In the genomic region with DNA sequence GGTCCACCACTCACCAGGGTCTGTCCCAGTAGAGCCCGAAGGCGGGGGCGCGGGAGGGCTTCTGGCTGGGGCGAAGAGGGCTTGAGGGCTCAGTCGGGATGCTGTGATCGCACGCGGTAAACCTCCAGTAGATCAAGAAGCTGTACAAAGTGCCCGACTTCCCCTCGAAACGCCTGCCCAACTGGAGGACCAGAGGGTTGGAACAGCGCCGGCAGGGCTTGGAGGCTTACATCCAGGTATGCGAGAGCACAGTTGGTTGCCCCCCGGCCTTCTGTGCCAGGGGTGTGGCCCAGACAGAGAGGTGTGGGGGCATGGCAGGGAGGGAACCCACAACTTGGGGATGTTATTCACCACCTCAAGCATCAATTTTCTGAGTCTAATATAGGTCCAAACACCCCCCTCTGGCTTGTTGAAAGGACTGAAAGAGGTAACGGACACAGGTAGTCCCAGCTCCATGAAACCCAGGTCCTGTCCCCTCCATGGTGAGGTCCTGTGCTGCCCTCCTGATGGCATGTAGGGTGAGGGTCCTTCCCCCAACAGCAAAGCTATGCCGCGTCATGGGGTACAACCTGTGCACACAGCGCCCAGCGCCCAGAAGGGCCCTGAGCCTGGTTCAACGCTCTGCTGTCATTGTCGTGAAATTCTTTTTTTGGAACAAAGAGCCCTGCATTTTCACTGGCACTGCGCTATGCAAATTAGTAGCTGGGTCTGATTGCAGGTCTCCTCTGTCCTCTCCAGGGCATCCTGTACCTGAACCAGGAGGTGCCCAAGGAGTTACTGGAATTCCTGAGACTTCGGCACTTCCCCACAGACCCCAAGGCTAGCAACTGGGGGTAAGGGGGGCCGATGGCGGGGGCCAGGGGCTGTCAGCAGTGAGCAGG, we compare ENCODE assay signal across 1 cellular context.
TF ChIP-seq lines count a peak whose summit lies in the region.

No MANE protein-coding gene starts in this region.

TF ChIP-seq in HepG2, 621 proteins besides CTCF, POLR2A, EP300 and RAD21:
- TF ChIP-seq POGZ (CRISPR knock-in tag; IDR thresholded peaks at IDR 0.05) (no peak), THYN1 (CRISPR knock-in tag; IDR thresholded peaks at IDR 0.05; ENCODE audit: borderline replicate concordance, low read depth) (no peak), ZFAT (CRISPR knock-in tag; conservative IDR thresholded peaks at IDR 0.05) (no peak), JARID2 (CRISPR knock-in tag; IDR thresholded peaks at IDR 0.05; ENCODE audit: insufficient replicate concordance) (no peak), PHF21A (CRISPR knock-in tag; IDR thresholded peaks at IDR 0.05) (no peak), ZNF670 (CRISPR knock-in tag; IDR thresholded peaks at IDR 0.05; ENCODE audit: borderline replicate concordance) (no peak), HDAC6 (IDR thresholded peaks at IDR 0.05; ENCODE audit: low read depth, low read length) (no peak), BHLHE40 (IDR thresholded peaks at IDR 0.05; ENCODE audit: low read length) (no peak), PRPF4 (IDR thresholded peaks at IDR 0.05; ENCODE audit: low read depth, low read length, poor library complexity, severe bottlenecking) (peak; percentile 30), ZNF850 (CRISPR knock-in tag; conservative IDR thresholded peaks at IDR 0.05) (no peak), ISX (CRISPR knock-in tag; conservative IDR thresholded peaks at IDR 0.05) (no peak), SIN3B (IDR thresholded peaks at IDR 0.05; ENCODE audit: low read length) (no peak), ZBTB7B (CRISPR knock-in tag; IDR thresholded peaks at IDR 0.05) (no peak), HDAC1 (CRISPR knock-in tag; IDR thresholded peaks at IDR 0.05) (peak; percentile 0; the same call in 1 of the 2 replicates), KAT8 (CRISPR knock-in tag; IDR thresholded peaks at IDR 0.05) (no peak), ZBTB38 (CRISPR knock-in tag; IDR thresholded peaks at IDR 0.05) (peak; percentile 62), U2AF2 (IDR thresholded peaks at IDR 0.05; ENCODE audit: low read depth, low read length) (no peak), MIER3 (CRISPR knock-in tag; IDR thresholded peaks at IDR 0.05; ENCODE audit: borderline replicate concordance) (no peak), PHB2 (IDR thresholded peaks at IDR 0.05; ENCODE audit: partially characterized antibody) (no peak), ZKSCAN5 (CRISPR knock-in tag; IDR thresholded peaks at IDR 0.05) (no peak), SP4 (CRISPR knock-in tag; IDR thresholded peaks at IDR 0.05) (no peak), IKZF4 (CRISPR knock-in tag; IDR thresholded peaks at IDR 0.05; ENCODE audit: borderline replicate concordance, low read depth, not compliant biosample characterization) (no peak), FOXJ3 (CRISPR knock-in tag; IDR thresholded peaks at IDR 0.05; ENCODE audit: borderline replicate concordance) (no peak), ZNF614 (CRISPR knock-in tag; IDR thresholded peaks at IDR 0.05; ENCODE audit: borderline replicate concordance) (peak; percentile 94; the same call in 1 of the 2 replicates), IRX3 (CRISPR knock-in tag; IDR thresholded peaks at IDR 0.05; ENCODE audit: borderline replicate concordance, low read depth) (no peak), CHCHD3 (CRISPR knock-in tag; IDR thresholded peaks at IDR 0.05) (no peak), ZBTB14 (CRISPR knock-in tag; IDR thresholded peaks at IDR 0.05) (no peak), NR2C2 (CRISPR knock-in tag; IDR thresholded peaks at IDR 0.05; ENCODE audit: borderline replicate concordance) (no peak), ZNF232 (CRISPR knock-in tag; IDR thresholded peaks at IDR 0.05; ENCODE audit: borderline replicate concordance) (no peak), HOXA9 (CRISPR knock-in tag; IDR thresholded peaks at IDR 0.05; ENCODE audit: borderline replicate concordance) (no peak), SSRP1 (CRISPR knock-in tag; IDR thresholded peaks at IDR 0.05) (no peak)
- TF ChIP-seq, protein P1, sequence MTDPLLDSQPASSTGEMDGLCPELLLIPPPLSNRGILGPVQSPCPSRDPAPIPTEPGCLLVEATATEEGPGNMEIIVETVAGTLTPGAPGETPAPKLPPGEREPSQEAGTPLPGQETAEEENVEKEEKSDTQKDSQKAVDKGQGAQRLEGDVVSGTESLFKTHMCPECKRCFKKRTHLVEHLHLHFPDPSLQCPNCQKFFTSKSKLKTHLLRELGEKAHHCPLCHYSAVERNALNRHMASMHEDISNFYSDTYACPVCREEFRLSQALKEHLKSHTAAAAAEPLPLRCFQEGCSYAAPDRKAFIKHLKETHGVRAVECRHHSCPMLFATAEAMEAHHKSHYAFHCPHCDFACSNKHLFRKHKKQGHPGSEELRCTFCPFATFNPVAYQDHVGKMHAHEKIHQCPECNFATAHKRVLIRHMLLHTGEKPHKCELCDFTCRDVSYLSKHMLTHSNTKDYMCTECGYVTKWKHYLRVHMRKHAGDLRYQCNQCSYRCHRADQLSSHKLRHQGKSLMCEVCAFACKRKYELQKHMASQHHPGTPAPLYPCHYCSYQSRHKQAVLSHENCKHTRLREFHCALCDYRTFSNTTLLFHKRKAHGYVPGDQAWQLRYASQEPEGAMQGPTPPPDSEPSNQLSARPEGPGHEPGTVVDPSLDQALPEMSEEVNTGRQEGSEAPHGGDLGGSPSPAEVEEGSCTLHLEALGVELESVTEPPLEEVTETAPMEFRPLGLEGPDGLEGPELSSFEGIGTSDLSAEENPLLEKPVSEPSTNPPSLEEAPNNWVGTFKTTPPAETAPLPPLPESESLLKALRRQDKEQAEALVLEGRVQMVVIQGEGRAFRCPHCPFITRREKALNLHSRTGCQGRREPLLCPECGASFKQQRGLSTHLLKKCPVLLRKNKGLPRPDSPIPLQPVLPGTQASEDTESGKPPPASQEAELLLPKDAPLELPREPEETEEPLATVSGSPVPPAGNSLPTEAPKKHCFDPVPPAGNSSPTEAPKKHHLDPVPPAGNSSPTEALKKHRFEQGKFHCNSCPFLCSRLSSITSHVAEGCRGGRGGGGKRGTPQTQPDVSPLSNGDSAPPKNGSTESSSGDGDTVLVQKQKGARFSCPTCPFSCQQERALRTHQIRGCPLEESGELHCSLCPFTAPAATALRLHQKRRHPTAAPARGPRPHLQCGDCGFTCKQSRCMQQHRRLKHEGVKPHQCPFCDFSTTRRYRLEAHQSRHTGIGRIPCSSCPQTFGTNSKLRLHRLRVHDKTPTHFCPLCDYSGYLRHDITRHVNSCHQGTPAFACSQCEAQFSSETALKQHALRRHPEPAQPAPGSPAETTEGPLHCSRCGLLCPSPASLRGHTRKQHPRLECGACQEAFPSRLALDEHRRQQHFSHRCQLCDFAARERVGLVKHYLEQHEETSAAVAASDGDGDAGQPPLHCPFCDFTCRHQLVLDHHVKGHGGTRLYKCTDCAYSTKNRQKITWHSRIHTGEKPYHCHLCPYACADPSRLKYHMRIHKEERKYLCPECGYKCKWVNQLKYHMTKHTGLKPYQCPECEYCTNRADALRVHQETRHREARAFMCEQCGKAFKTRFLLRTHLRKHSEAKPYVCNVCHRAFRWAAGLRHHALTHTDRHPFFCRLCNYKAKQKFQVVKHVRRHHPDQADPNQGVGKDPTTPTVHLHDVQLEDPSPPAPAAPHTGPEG (CRISPR knock-in tag; IDR thresholded peaks at IDR 0.05), result no peak
- TF ChIP-seq, protein P2, sequence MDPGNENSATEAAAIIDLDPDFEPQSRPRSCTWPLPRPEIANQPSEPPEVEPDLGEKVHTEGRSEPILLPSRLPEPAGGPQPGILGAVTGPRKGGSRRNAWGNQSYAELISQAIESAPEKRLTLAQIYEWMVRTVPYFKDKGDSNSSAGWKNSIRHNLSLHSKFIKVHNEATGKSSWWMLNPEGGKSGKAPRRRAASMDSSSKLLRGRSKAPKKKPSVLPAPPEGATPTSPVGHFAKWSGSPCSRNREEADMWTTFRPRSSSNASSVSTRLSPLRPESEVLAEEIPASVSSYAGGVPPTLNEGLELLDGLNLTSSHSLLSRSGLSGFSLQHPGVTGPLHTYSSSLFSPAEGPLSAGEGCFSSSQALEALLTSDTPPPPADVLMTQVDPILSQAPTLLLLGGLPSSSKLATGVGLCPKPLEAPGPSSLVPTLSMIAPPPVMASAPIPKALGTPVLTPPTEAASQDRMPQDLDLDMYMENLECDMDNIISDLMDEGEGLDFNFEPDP (CRISPR knock-in tag; conservative IDR thresholded peaks at IDR 0.05), result no peak
- TF ChIP-seq, protein P3, sequence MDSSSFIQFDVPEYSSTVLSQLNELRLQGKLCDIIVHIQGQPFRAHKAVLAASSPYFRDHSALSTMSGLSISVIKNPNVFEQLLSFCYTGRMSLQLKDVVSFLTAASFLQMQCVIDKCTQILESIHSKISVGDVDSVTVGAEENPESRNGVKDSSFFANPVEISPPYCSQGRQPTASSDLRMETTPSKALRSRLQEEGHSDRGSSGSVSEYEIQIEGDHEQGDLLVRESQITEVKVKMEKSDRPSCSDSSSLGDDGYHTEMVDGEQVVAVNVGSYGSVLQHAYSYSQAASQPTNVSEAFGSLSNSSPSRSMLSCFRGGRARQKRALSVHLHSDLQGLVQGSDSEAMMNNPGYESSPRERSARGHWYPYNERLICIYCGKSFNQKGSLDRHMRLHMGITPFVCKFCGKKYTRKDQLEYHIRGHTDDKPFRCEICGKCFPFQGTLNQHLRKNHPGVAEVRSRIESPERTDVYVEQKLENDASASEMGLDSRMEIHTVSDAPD (CRISPR knock-in tag; IDR thresholded peaks at IDR 0.05), result no peak
